In genomic region chr21:44329086-44329889, GRCh38 we compare ENCODE assay signal across 2 cellular contexts.
TF ChIP-seq lines count a peak whose summit lies in the region.

No MANE protein-coding gene starts in this region.

TF ChIP-seq in IMR-90, 13 proteins besides CTCF, POLR2A, EP300 and RAD21:
- no peak for TF ChIP-seq CHD1 (IDR thresholded peaks at IDR 0.05; ENCODE audit: low read depth, low read length)
- no peak for TF ChIP-seq CEBPB (IDR thresholded peaks at IDR 0.05; ENCODE audit: low read depth, low read length)
- no peak for TF ChIP-seq SMC3 (IDR thresholded peaks at IDR 0.05; ENCODE audit: low read depth, low read length)
- TF ChIP-seq RFX5 (IDR thresholded peaks at IDR 0.05; ENCODE audit: low read depth, low read length) = no peak
- TF ChIP-seq NFE2L2 (IDR thresholded peaks at IDR 0.05; ENCODE audit: low read depth, low read length) = no peak
- no peak for TF ChIP-seq ELK1 (IDR thresholded peaks at IDR 0.05; ENCODE audit: borderline replicate concordance, low read depth, low read length)
- no peak for TF ChIP-seq BHLHE40 (IDR thresholded peaks at IDR 0.05; ENCODE audit: low read depth, low read length)
- TF ChIP-seq USF2 (IDR thresholded peaks at IDR 0.05; ENCODE audit: low read depth, low read length) = no peak
- no peak for TF ChIP-seq FOS (IDR thresholded peaks at IDR 0.05; ENCODE audit: low read depth, low read length)

TF ChIP-seq in GM12878, 131 proteins besides CTCF, POLR2A, EP300 and RAD21:
- TF ChIP-seq POLR2AphosphoS2 (IDR thresholded peaks at IDR 0.05; ENCODE audit: low read depth, low read length) (peak; percentile 64; the same call in 1 of the 2 replicates), TCF12 (IDR thresholded peaks at IDR 0.05; ENCODE audit: low read depth, low read length) (no peak), IRF5 (IDR thresholded peaks at IDR 0.05; ENCODE audit: borderline replicate concordance) (no peak), TARDBP (IDR thresholded peaks at IDR 0.05; ENCODE audit: borderline replicate concordance) (no peak; the same call in 1 of the 2 replicates), POLR2AphosphoS5 (IDR thresholded peaks at IDR 0.05; ENCODE audit: low read length) (peak; percentile 24), FOS (IDR thresholded peaks at IDR 0.05; ENCODE audit: borderline replicate concordance, extremely low read depth, insufficient read length) (no peak), MXI1 (IDR thresholded peaks at IDR 0.05; ENCODE audit: low read depth, low read length) (no peak), TCF3 (IDR thresholded peaks at IDR 0.05; ENCODE audit: borderline replicate concordance, insufficient read depth, low read depth, low read length) (no peak), HDAC2 (IDR thresholded peaks at IDR 0.05) (no peak), ASH2L (IDR thresholded peaks at IDR 0.05; ENCODE audit: borderline replicate concordance, low read depth) (no peak), MTA3 (IDR thresholded peaks at IDR 0.05; ENCODE audit: borderline replicate concordance, low read length) (peak; percentile 61; the same call in 1 of the 2 replicates), PKNOX1 (IDR thresholded peaks at IDR 0.05) (no peak), BCL3 (IDR thresholded peaks at IDR 0.05; ENCODE audit: borderline replicate concordance, insufficient read depth, low read depth, low read length, poor library complexity, severe bottlenecking) (peak; percentile 45), BACH1 (IDR thresholded peaks at IDR 0.05; ENCODE audit: borderline replicate concordance) (no peak), SREBF2 (IDR thresholded peaks at IDR 0.05; ENCODE audit: low read length) (no peak), SP1 (IDR thresholded peaks at IDR 0.05; ENCODE audit: low read depth, low read length) (no peak), PML (IDR thresholded peaks at IDR 0.05; ENCODE audit: low read length) (no peak; the same call in 1 of the 2 replicates), GATAD2B (conservative IDR thresholded peaks at IDR 0.05; ENCODE audit: low read depth) (no peak), NBN (IDR thresholded peaks at IDR 0.05) (no peak), E4F1 (IDR thresholded peaks at IDR 0.05; ENCODE audit: borderline replicate concordance, partially characterized antibody) (no peak), BCL11A (IDR thresholded peaks at IDR 0.05; ENCODE audit: low read depth, low read length) (no peak), PAX5 (IDR thresholded peaks at IDR 0.05; ENCODE audit: borderline replicate concordance, low read depth, low read length) (peak; percentile 91), FOXK2 (IDR thresholded peaks at IDR 0.05) (no peak), REST (IDR thresholded peaks at IDR 0.05; ENCODE audit: low read depth, low read length) (no peak), BMI1 (IDR thresholded peaks at IDR 0.05; ENCODE audit: borderline replicate concordance) (no peak), ESRRA (IDR thresholded peaks at IDR 0.05; ENCODE audit: low read length) (no peak), RB1 (IDR thresholded peaks at IDR 0.05; ENCODE audit: borderline replicate concordance) (no peak), WRNIP1 (IDR thresholded peaks at IDR 0.05; ENCODE audit: borderline replicate concordance, low read depth, low read length) (no peak)
